1 cellular context compared by ENCODE assay signal in the genomic region with DNA sequence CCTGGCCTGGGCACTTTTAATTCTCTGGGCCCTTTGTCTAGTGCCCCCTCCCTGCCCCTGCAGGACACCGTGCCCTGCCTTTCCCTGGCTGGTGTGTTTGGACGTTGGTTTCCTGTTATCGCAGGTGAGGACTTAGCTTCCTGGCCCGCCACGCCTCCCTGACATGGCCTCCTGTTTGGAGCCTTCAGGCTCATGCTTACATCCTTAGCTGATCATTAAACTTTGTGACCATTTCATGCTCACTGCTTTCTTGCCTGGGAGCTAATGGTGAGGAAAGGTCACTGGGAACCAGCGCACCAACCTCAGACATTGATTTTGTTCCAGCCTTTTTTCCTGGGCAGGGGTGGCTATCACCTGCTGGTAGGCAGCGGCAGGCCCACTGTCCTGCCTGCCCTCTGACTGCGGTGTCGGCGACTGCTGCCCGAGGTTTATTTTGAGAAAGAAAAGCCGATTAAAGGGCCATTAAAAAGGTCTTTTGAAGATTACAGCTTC.
TF ChIP-seq lines count a peak whose summit lies in the region.

No MANE protein-coding gene starts in this region.

TF ChIP-seq in K562, 482 proteins besides CTCF, POLR2A, EP300 and RAD21:
- TF ChIP-seq ZNF699 (CRISPR knock-in tag; IDR thresholded peaks at IDR 0.05; ENCODE audit: insufficient replicate concordance) = no peak
- no peak for TF ChIP-seq RHOXF2B (CRISPR knock-in tag; conservative IDR thresholded peaks at IDR 0.05)
- TF ChIP-seq NCOA1 (IDR thresholded peaks at IDR 0.05; ENCODE audit: low read depth) = no peak
- TF ChIP-seq, protein P1, sequence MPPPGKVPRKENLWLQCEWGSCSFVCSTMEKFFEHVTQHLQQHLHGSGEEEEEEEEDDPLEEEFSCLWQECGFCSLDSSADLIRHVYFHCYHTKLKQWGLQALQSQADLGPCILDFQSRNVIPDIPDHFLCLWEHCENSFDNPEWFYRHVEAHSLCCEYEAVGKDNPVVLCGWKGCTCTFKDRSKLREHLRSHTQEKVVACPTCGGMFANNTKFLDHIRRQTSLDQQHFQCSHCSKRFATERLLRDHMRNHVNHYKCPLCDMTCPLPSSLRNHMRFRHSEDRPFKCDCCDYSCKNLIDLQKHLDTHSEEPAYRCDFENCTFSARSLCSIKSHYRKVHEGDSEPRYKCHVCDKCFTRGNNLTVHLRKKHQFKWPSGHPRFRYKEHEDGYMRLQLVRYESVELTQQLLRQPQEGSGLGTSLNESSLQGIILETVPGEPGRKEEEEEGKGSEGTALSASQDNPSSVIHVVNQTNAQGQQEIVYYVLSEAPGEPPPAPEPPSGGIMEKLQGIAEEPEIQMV (tag; conservative IDR thresholded peaks at IDR 0.05; ENCODE audit: low read depth) = no peak
- no peak for TF ChIP-seq TBP (optimal IDR thresholded peaks at IDR 0.05; ENCODE audit: low read depth, low read length)
- TF ChIP-seq RBM17 (IDR thresholded peaks at IDR 0.05; ENCODE audit: borderline replicate concordance, low read depth, low read length) = no peak
